In genomic region chr7:149723082-149723767, GRCh38 we compare ENCODE assay signal across 20 cellular contexts. TPM values are rescaled to one million over a fixed set of nuclear protein-coding genes. Genes with fewer than 3 reads are reported as not detected.
"Had no signal": no experiment of that assay in that cellular context is flagged by ENCODE, and none has a peak within 500 bp of the region (broad histone marks: within the 10 kb centered on the region; RNA-seq: fewer than 3 reads in every experiment).

No MANE protein-coding gene starts in this region.

- H3K4me1 ChIP-seq: parathyroid adenoma had no signal

- H3K4me2 ChIP-seq: hepatocyte had no signal

- H3K79me2 ChIP-seq: parathyroid adenoma had no signal

- H2AFZ ChIP-seq: hepatocyte, parathyroid adenoma had no signal

- H3K9me3 ChIP-seq: psoas muscle, right lobe of liver, testis, tibial nerve had no signal

- H3K4me3 ChIP-seq: hepatocyte, lung, psoas muscle, right lobe of liver, testis, tibial nerve had no signal

- H3K27me3 ChIP-seq: hepatocyte, right lobe of liver, testis, tibial nerve had no signal

- DNase-seq: effector CD4-positive, alpha-beta T cell; foreskin melanocyte; left ventricle myocardium superior; mesenchymal stem cell; naive B cell; occipital lobe; psoas muscle; retina; right lobe of liver; stimulated activated CD4-positive, alpha-beta T cell treated with anti-CD3 and anti-CD28 coated beads, Interleukin-2, amount 100 ng/mL, for 24 hours; stimulated activated CD4-positive, alpha-beta T cell treated with anti-CD3 and anti-CD28 coated beads, Interleukin-4, amount 100 ng/mL, for 4 hours; stimulated activated naive B cell treated with anti-CD40 and anti-IgM and Interleukin-4, amounts not matched to agents 10 μg/mL and 1 μg/mL and 100 μg/mL, for 72 hours; stimulated activated naive CD8-positive, alpha-beta T cell treated with anti-CD3 and anti-CD28 coated beads, Interleukin-15, amount 100 ng/mL, for 72 hours; testis had no signal

- ATAC-seq: left colon; left ventricle myocardium superior; psoas muscle; right lobe of liver; stimulated activated naive B cell treated with anti-CD40 and anti-IgM and Interleukin-4, amounts not matched to agents 10 μg/mL and 1 μg/mL and 100 μg/mL, for 72 hours; stimulated activated naive CD8-positive, alpha-beta T cell treated with anti-CD3 and anti-CD28 coated beads, Interleukin-15, amount 100 ng/mL, for 72 hours had no signal

- H3K27ac ChIP-seq: hepatocyte, parathyroid adenoma, psoas muscle, right lobe of liver, testis had no signal

- H3K36me3 ChIP-seq: right lobe of liver had no signal

RNA-seq across cellular contexts. Expression of gene ZNF467, which starts 50.2 kb away (rescaled TPM):
- total RNA-seq: kidney epithelial cell had no signal
